Comparison of ENCODE assay signal across 8 cellular contexts in the genomic region with DNA sequence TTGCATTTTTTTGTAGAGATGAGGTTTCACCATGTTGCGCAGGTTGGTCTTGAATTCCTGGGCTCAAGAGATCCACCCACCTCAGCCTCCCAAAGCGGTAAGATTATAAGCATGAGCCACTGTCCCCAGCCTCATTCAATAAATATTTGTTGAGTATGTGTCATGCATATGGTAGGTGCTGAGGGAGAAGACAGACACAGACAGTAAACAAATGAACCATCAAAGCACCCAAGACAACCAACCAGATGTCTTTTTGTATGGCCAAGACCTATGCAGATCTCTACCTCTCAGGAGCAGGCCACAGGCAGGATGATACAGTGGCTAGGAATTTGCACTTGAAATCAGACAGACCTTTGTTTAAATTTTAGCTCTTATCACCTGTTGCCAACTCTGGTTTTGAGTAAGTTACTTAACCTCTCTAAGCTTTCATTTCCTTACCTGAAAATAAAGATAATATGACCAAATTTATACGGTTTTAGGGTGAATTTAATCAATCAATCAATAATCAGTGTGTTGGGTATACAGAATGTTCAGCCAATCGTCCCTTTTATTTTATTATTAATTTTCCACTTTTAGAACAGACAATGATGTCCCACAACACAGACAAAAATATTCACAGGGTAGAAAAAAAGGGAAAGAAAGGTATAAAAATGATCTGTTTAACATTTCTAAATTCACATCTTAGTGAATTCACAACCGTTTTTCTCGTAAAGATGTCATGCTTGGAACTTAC.
DNase-seq lines count a peak whose midpoint lies in the region; TF ChIP-seq lines count a peak whose summit lies in the region.

No MANE protein-coding gene starts in this region.

- no peak for TF ChIP-seq POLR2A in transverse colon (IDR thresholded peaks at IDR 0.05)

- TF ChIP-seq EP300 in transverse colon (IDR thresholded peaks at IDR 0.05; ENCODE audit: low read depth) = no peak

- H3K36me3 ChIP-seq in SJSA1 = peaks cover 4% of the 10 kb centered on the region; the same call in 1 of the 2 replicates
- H3K36me3 ChIP-seq in left ventricle myocardium inferior = no peaks in the 10 kb centered on the region
- no peaks in the 10 kb centered on the region for H3K36me3 ChIP-seq in transverse colon

- 46 to 70% methylated on average over 4 to 6 of the region's 6 CpGs for WGBS in transverse colon (ENCODE audit: low coverage in 1 of 2), 2 donors

- H3K27ac ChIP-seq in SJSA1 (peak overlapping the region; percentile 97), left ventricle myocardium inferior (replicated peaks) (peak overlapping the region; percentile 63), transverse colon (peak overlapping the region; percentile 25 to 67 (median 46))

- H3K4me3 ChIP-seq in SJSA1 = no peak overlapping the region
- no peak overlapping the region for H3K4me3 ChIP-seq in left ventricle myocardium inferior
- H3K4me3 ChIP-seq in transverse colon = no peak overlapping the region

- DNase-seq in NCI-H146 (lab: John Stamatoyannopoulos, UW) (peak; percentile 23), NCI-H146 treated with DMSO at 0.1 percent for 48 hours (lab: John Stamatoyannopoulos, UW; ENCODE audit: unreplicated experiment) (no peak), SJSA1 (ENCODE audit: low read depth in 1 of 2, low spot score in 2 of 2) (peak; percentile 88 to 97), left ventricle myocardium inferior (no peak), transverse colon (no peak), NCI-H524 (lab: John Stamatoyannopoulos, UW) (no peak), OCI-M2 (lab: John Stamatoyannopoulos, UW; ENCODE audit: unreplicated experiment) (no peak)
- no peak for DNase-seq in activated naive CD4-positive, alpha-beta T cell treated with Interleukin-2 at 50 U/mL for 16 hours

- H3K27me3 ChIP-seq in SJSA1 (replicated peaks) = no peaks in the 10 kb centered on the region
- no peaks in the 10 kb centered on the region for H3K27me3 ChIP-seq in left ventricle myocardium inferior (ENCODE audit: low read depth)
- no peaks in the 10 kb centered on the region for H3K27me3 ChIP-seq in transverse colon

- peaks cover 33% of the 10 kb centered on the region for H3K4me1 ChIP-seq in SJSA1 (replicated peaks)
- H3K4me1 ChIP-seq in left ventricle myocardium inferior = peaks cover 55% of the 10 kb centered on the region
- H3K4me1 ChIP-seq in transverse colon = peaks cover 0 to 22% (median 17%) of the 10 kb centered on the region in 4 donors

- intact Hi-C loops in left ventricle myocardium inferior (cut with micrococcal nuclease) (no loop called here), transverse colon (cut with DNase I; ENCODE audit: low total_unique reads) (no loop called here)

- H3K9me3 ChIP-seq in SJSA1 (replicated peaks) = no peaks in the 10 kb centered on the region
- no peaks in the 10 kb centered on the region for H3K9me3 ChIP-seq in left ventricle myocardium inferior (replicated peaks)
- H3K9me3 ChIP-seq in transverse colon = no peaks in the 10 kb centered on the region

- in situ Hi-C loops in transverse colon (cut with MboI; ENCODE audit: low pct_ligation_motif_present in 1 of 4, low pct_unique_long_range_greater_than_20kb in 1 of 4, low sequenced_read_pairs in 3 of 4) = no loop called here

- TF ChIP-seq CTCF in left ventricle myocardium inferior (IDR thresholded peaks at IDR 0.05; ENCODE audit: borderline replicate concordance) (no peak), transverse colon (IDR thresholded peaks at IDR 0.05) (no peak)

Comparison
In these comparisons a context has a peak if more than half of its experiments do, and no peak if none do; other contexts are left out.
1. DNase-seq: peak in NCI-H146 (single experiment) and SJSA1 (2 of 2); none in NCI-H146 treated with DMSO at 0.1 percent for 48 hours (single experiment), left ventricle myocardium inferior (single experiment), transverse colon (single experiment), NCI-H524 (0 of 2), activated naive CD4-positive, alpha-beta T cell treated with Interleukin-2 at 50 U/mL for 16 hours (single experiment) and OCI-M2 (single experiment).
2. H3K27ac ChIP-seq: peak in every context shown above with its lines; median percentile 97 in SJSA1; 63 in left ventricle myocardium inferior; 46 in transverse colon.